Comparison of ENCODE assay signal across 8 cellular contexts in the genomic region with DNA sequence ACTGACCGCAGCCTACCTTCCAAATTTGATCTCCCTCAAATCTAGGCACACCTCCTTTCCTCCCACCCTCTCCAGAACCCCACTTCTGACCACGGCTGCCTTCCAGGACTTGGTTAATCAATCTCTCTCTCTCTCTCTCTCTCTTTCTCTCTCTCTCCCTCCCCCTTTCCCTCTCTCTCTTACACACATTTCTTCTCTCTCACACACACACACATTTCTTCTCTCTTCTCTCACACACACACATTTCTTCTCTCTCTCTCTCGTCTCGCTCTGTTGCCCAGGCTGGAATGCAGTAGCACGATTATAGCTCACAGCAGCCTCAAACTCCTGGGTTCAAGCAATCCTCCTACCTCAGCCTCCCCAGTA. TPM values are rescaled to one million over a fixed set of nuclear protein-coding genes. Genes with fewer than 3 reads are reported as not detected.
DNase-seq lines count a peak whose midpoint lies in the region; ATAC-seq and TF ChIP-seq lines count a peak whose summit lies in the region.

No MANE protein-coding gene starts in this region.

- ATAC-seq in activated CD8-positive, alpha-beta T cell treated with anti-CD3 and anti-CD28 coated beads, Interleukin-2, amount 10 ng/mL, durations not matched to agents 7 days and 5 days: no peak

- H3K9ac ChIP-seq in iPS-20b (ENCODE audit: low read depth, low read length): peak overlapping the region; percentile 95; the same call in 1 of the 2 replicates

- H3K4me1 Mint-ChIP-seq in activated naive CD4-positive, alpha-beta T cell treated with anti-CD3 and anti-CD28 coated beads, Interleukin-2, amount 10 ng/mL, durations not matched to agents 7 days and 5 days: peaks cover 57% of the 10 kb centered on the region
- peaks cover 49% of the 10 kb centered on the region for H3K4me1 Mint-ChIP-seq in activated CD8-positive, alpha-beta T cell treated with anti-CD3 and anti-CD28 coated beads, Interleukin-2, amount 10 ng/mL, durations not matched to agents 7 days and 5 days (ENCODE audit: low read depth)

- peaks cover 8% of the 10 kb centered on the region for H3K4me1 ChIP-seq in iPS-20b (ENCODE audit: insufficient read depth, low read length)
- H3K4me1 ChIP-seq in thymus (ENCODE audit: control insufficient read depth, insufficient read depth, low read length): peaks cover 4% of the 10 kb centered on the region

- peaks cover 13% of the 10 kb centered on the region for H3K36me3 Mint-ChIP-seq in activated naive CD4-positive, alpha-beta T cell treated with anti-CD3 and anti-CD28 coated beads, Interleukin-2, amount 10 ng/mL, durations not matched to agents 7 days and 5 days
- H3K36me3 Mint-ChIP-seq in activated CD8-positive, alpha-beta T cell treated with anti-CD3 and anti-CD28 coated beads, Interleukin-2, amount 10 ng/mL, durations not matched to agents 7 days and 5 days (ENCODE audit: low read depth): peaks cover 20% of the 10 kb centered on the region

- no peaks in the 10 kb centered on the region for H3K9me3 ChIP-seq in iPS-20b (ENCODE audit: insufficient read depth, low read depth, low read length)
- H3K9me3 ChIP-seq in thymus (ENCODE audit: control insufficient read depth): no peaks in the 10 kb centered on the region

- H3K27ac ChIP-seq in iPS-20b (ENCODE audit: low read length) (peak overlapping the region; percentile 94), thymus (ENCODE audit: low read depth) (peak overlapping the region; percentile 50)

- H3K36me3 ChIP-seq in iPS-20b (ENCODE audit: insufficient read depth, low read depth, low read length) (no peaks in the 10 kb centered on the region), thymus (ENCODE audit: control insufficient read depth, insufficient read depth) (no peaks in the 10 kb centered on the region)

- POLR2A ChIA-PET in activated CD8-positive, alpha-beta T cell treated with anti-CD3 and anti-CD28 coated beads, Interleukin-2, amount 10 ng/mL, durations not matched to agents 7 days and 5 days (lab: Charles Lee): interaction anchor here (0.6 to 3.1 kb wide), 5 partner anchors 20 to 497 kb away, joined by 3 to 18 read pairs (median 3); partner anchors contain the start of gene CGRRF1

- H3K4me3 ChIP-seq in iPS-20b (ENCODE audit: low read length) (peak overlapping the region; percentile 85), thymus (ENCODE audit: low read length) (peak overlapping the region; percentile 77)

- H3K4me3 Mint-ChIP-seq in activated naive CD4-positive, alpha-beta T cell treated with anti-CD3 and anti-CD28 coated beads, Interleukin-2, amount 10 ng/mL, durations not matched to agents 7 days and 5 days: peak overlapping the region; percentile 81
- peak overlapping the region; percentile 81 for H3K4me3 Mint-ChIP-seq in activated CD8-positive, alpha-beta T cell treated with anti-CD3 and anti-CD28 coated beads, Interleukin-2, amount 10 ng/mL, durations not matched to agents 7 days and 5 days

- peak overlapping the region; percentile 88 for H3K27ac Mint-ChIP-seq in activated naive CD4-positive, alpha-beta T cell treated with anti-CD3 and anti-CD28 coated beads, Interleukin-2, amount 10 ng/mL, durations not matched to agents 7 days and 5 days
- H3K27ac Mint-ChIP-seq in activated CD8-positive, alpha-beta T cell treated with anti-CD3 and anti-CD28 coated beads, Interleukin-2, amount 10 ng/mL, durations not matched to agents 7 days and 5 days: peak overlapping the region; percentile 87

- DNase-seq in activated naive CD4-positive, alpha-beta T cell treated with anti-CD3 and anti-CD28 coated beads, Interleukin-2, amount 10 ng/mL, durations not matched to agents 7 days and 5 days: no peak
- DNase-seq in activated naive CD4-positive, alpha-beta T cell treated with Interleukin-2 at 50 U/mL for 16 hours: no peak
- DNase-seq in activated CD8-positive, alpha-beta T cell treated with anti-CD3 and anti-CD28 coated beads, Interleukin-2, amount 10 ng/mL, durations not matched to agents 7 days and 5 days: no peak
- DNase-seq in GM13977 (ENCODE audit: low spot score) (no peak), GM13976 (ENCODE audit: low spot score) (no peak), cerebellum (ENCODE audit: low spot score) (no peak)

- H3K27me3 Mint-ChIP-seq in activated naive CD4-positive, alpha-beta T cell treated with anti-CD3 and anti-CD28 coated beads, Interleukin-2, amount 10 ng/mL, durations not matched to agents 7 days and 5 days: peaks cover 20% of the 10 kb centered on the region
- no peaks in the 10 kb centered on the region for H3K27me3 Mint-ChIP-seq in activated CD8-positive, alpha-beta T cell treated with anti-CD3 and anti-CD28 coated beads, Interleukin-2, amount 10 ng/mL, durations not matched to agents 7 days and 5 days (ENCODE audit: low read depth)

- no peaks in the 10 kb centered on the region for H3K9me3 Mint-ChIP-seq in activated naive CD4-positive, alpha-beta T cell treated with anti-CD3 and anti-CD28 coated beads, Interleukin-2, amount 10 ng/mL, durations not matched to agents 7 days and 5 days
- no peaks in the 10 kb centered on the region for H3K9me3 Mint-ChIP-seq in activated CD8-positive, alpha-beta T cell treated with anti-CD3 and anti-CD28 coated beads, Interleukin-2, amount 10 ng/mL, durations not matched to agents 7 days and 5 days (ENCODE audit: insufficient read depth)

- in situ Hi-C loops in GM13977 (cut with MboI; ENCODE audit: low pct_unique_long_range_greater_than_20kb, low sequenced_read_pairs, unreplicated experiment): no loop called here
- in situ Hi-C loops in GM13976 (cut with MboI; ENCODE audit: low sequenced_read_pairs, unreplicated experiment): no loop called here

- H3K27me3 ChIP-seq in iPS-20b (ENCODE audit: insufficient read depth, low read length) (no peaks in the 10 kb centered on the region), thymus (ENCODE audit: control insufficient read depth, insufficient read depth) (no peaks in the 10 kb centered on the region)

- CTCF ChIA-PET in activated naive CD4-positive, alpha-beta T cell treated with anti-CD3 and anti-CD28 coated beads, Interleukin-2, amount 10 ng/mL, durations not matched to agents 7 days and 5 days (lab: Charles Lee): no interaction called here
- CTCF ChIA-PET in activated CD8-positive, alpha-beta T cell treated with anti-CD3 and anti-CD28 coated beads, Interleukin-2, amount 10 ng/mL, durations not matched to agents 7 days and 5 days (lab: Charles Lee): interaction anchor here (0.6 to 2.5 kb wide), 5 partner anchors 15 to 242 kb away, joined by 3 to 18 read pairs (median 5); partner anchors contain the start of genes CDKN3 and CGRRF1

- TF ChIP-seq CTCF in GM13977 (IDR thresholded peaks at IDR 0.05; ENCODE audit: extremely low read depth, insufficient read depth, missing control alignments) (no peak), GM13976 (IDR thresholded peaks at IDR 0.05; ENCODE audit: borderline replicate concordance, control extremely low read depth, extremely low read depth, insufficient read depth, missing control alignments) (no peak)

- 55% methylated on average over 5 of the region's 5 CpGs for WGBS in thymus

RNA-seq across cellular contexts. Expression of gene GMFB, which starts 0.5 kb away (rescaled TPM):
- 10 to 100 TPM; 28.1 to 34.1 TPM for total RNA-seq in activated CD8-positive, alpha-beta T cell treated with anti-CD3 and anti-CD28 coated beads, Interleukin-2, amount 10 ng/mL, durations not matched to agents 7 days and 5 days
- 24.6 TPM for polyA plus RNA-seq in thymus
- total RNA-seq in cerebellum: 128 TPM

RNA-seq across cellular contexts. Expression of gene CGRRF1, which starts 20.4 kb away (rescaled TPM):
- total RNA-seq in activated CD8-positive, alpha-beta T cell treated with anti-CD3 and anti-CD28 coated beads, Interleukin-2, amount 10 ng/mL, durations not matched to agents 7 days and 5 days: 10 to 100 TPM; 13.6 to 13.7 TPM
- 33.1 TPM for polyA plus RNA-seq in thymus
- 18.3 TPM for total RNA-seq in cerebellum

RNA-seq across cellular contexts. Expression of gene CNIH1, which starts 48.1 kb away (rescaled TPM):
- total RNA-seq in activated CD8-positive, alpha-beta T cell treated with anti-CD3 and anti-CD28 coated beads, Interleukin-2, amount 10 ng/mL, durations not matched to agents 7 days and 5 days: 10 to 100 TPM; 60.5 to 65.1 TPM
- polyA plus RNA-seq in thymus: 73.7 TPM
- 40.2 TPM for total RNA-seq in cerebellum
